Comparison of ENCODE assay signal across 1 cellular context in genomic region chr11:98940913-98941312, GRCh38.
TF ChIP-seq lines count a peak whose summit lies in the region.

No MANE protein-coding gene starts in this region.

TF ChIP-seq in GM23338, 12 proteins besides CTCF, POLR2A, EP300 and RAD21 (continued from another document):
- TF ChIP-seq ZNF462 (CRISPR knock-in tag; IDR thresholded peaks at IDR 0.05) = no peak
- no peak for TF ChIP-seq CREB1 (CRISPR knock-in tag; IDR thresholded peaks at IDR 0.05; ENCODE audit: low read depth)
- no peak for TF ChIP-seq EZH2phosphoT487 (IDR thresholded peaks at IDR 0.05; ENCODE audit: unreplicated experiment)
- TF ChIP-seq ZNF331 (CRISPR knock-in tag; IDR thresholded peaks at IDR 0.05; ENCODE audit: low read depth) = no peak
- no peak for TF ChIP-seq EZH2 (IDR thresholded peaks at IDR 0.05; ENCODE audit: low read depth, unreplicated experiment)
- no peak for TF ChIP-seq ZNF114 (CRISPR knock-in tag; IDR thresholded peaks at IDR 0.05)
- TF ChIP-seq REST (IDR thresholded peaks at IDR 0.05; ENCODE audit: unreplicated experiment) = no peak
